ENCODE assay signal across 1 cellular context in genomic region chr20:35625584-35626385, GRCh38.
TF ChIP-seq lines count a peak whose summit lies in the region.

No MANE protein-coding gene starts in this region.

TF ChIP-seq in HepG2, 621 proteins besides CTCF, POLR2A, EP300 and RAD21:
- TF ChIP-seq ZSCAN31 (CRISPR knock-in tag; IDR thresholded peaks at IDR 0.05; ENCODE audit: low read depth) (no peak), POLR2G (IDR thresholded peaks at IDR 0.05; ENCODE audit: low read depth, low read length) (peak; percentile 49), KDM1A (CRISPR knock-in tag; IDR thresholded peaks at IDR 0.05) (0 out of 2 replicates have a peak, but pooled peaks have one; percentile 36), ZNF770 (CRISPR knock-in tag; IDR thresholded peaks at IDR 0.05) (peak; percentile 56), TBX3 (IDR thresholded peaks at IDR 0.05; ENCODE audit: borderline replicate concordance) (peak; percentile 39; the same call in 1 of the 2 replicates), AGO2 (optimal IDR thresholded peaks at IDR 0.05; ENCODE audit: low read depth, low read length) (peak; percentile 35), TBX2 (CRISPR knock-in tag; IDR thresholded peaks at IDR 0.05; ENCODE audit: borderline replicate concordance) (peak; percentile 8; the same call in 1 of the 2 replicates), HMGXB4 (CRISPR knock-in tag; IDR thresholded peaks at IDR 0.05; ENCODE audit: borderline replicate concordance in 1 of 2, low read depth in 1 of 2) (0 out of 4 replicates have a peak, but pooled peaks of 1 of the 2 experiments have one; percentile 16), TCF7L2 (IDR thresholded peaks at IDR 0.05; ENCODE audit: low read depth, low read length) (no peak), SAP130 (CRISPR knock-in tag; IDR thresholded peaks at IDR 0.05; ENCODE audit: low read depth) (peak; percentile 18; the same call in 1 of the 2 replicates), ZNF484 (CRISPR knock-in tag; IDR thresholded peaks at IDR 0.05; ENCODE audit: borderline replicate concordance, low read depth) (no peak), FOXA3 (CRISPR knock-in tag; IDR thresholded peaks at IDR 0.05) (peak; percentile 54), PAF1 (CRISPR knock-in tag; IDR thresholded peaks at IDR 0.05) (no peak), GATA4 (IDR thresholded peaks at IDR 0.05; ENCODE audit: borderline replicate concordance, low read depth) (no peak), ZNF788 (CRISPR knock-in tag; IDR thresholded peaks at IDR 0.05; ENCODE audit: borderline replicate concordance) (no peak), NFE2L1 (CRISPR knock-in tag; IDR thresholded peaks at IDR 0.05; ENCODE audit: borderline replicate concordance) (no peak), FOXP1 (IDR thresholded peaks at IDR 0.05) (no peak), FOXP1 (CRISPR knock-in tag; IDR thresholded peaks at IDR 0.05) (peak; percentile 31; the same call in 1 of the 2 replicates), SMARCC2 (IDR thresholded peaks at IDR 0.05) (0 out of 2 replicates have a peak, but pooled peaks have one; percentile 20), RFXANK (CRISPR knock-in tag; IDR thresholded peaks at IDR 0.05) (no peak), ZNF607 (CRISPR knock-in tag; IDR thresholded peaks at IDR 0.05; ENCODE audit: borderline replicate concordance) (peak; percentile 58; the same call in 1 of the 2 replicates), E2F2 (CRISPR knock-in tag; IDR thresholded peaks at IDR 0.05; ENCODE audit: borderline replicate concordance) (no peak), POLR2AphosphoS5 (IDR thresholded peaks at IDR 0.05; ENCODE audit: low read depth, low read length) (peak; percentile 2; the same call in 1 of the 2 replicates), ZNF263 (CRISPR knock-in tag; IDR thresholded peaks at IDR 0.05) (peak; percentile 89), ZNF501 (CRISPR knock-in tag; IDR thresholded peaks at IDR 0.05) (peak; percentile 66; the same call in 1 of the 2 replicates), ARID5B (CRISPR knock-in tag; IDR thresholded peaks at IDR 0.05) (peak; percentile 24; the same call in 1 of the 2 replicates), ZNF121 (CRISPR knock-in tag; IDR thresholded peaks at IDR 0.05) (peak; percentile 98)
